ENCODE assay signal across 8 cellular contexts in the genomic region with DNA sequence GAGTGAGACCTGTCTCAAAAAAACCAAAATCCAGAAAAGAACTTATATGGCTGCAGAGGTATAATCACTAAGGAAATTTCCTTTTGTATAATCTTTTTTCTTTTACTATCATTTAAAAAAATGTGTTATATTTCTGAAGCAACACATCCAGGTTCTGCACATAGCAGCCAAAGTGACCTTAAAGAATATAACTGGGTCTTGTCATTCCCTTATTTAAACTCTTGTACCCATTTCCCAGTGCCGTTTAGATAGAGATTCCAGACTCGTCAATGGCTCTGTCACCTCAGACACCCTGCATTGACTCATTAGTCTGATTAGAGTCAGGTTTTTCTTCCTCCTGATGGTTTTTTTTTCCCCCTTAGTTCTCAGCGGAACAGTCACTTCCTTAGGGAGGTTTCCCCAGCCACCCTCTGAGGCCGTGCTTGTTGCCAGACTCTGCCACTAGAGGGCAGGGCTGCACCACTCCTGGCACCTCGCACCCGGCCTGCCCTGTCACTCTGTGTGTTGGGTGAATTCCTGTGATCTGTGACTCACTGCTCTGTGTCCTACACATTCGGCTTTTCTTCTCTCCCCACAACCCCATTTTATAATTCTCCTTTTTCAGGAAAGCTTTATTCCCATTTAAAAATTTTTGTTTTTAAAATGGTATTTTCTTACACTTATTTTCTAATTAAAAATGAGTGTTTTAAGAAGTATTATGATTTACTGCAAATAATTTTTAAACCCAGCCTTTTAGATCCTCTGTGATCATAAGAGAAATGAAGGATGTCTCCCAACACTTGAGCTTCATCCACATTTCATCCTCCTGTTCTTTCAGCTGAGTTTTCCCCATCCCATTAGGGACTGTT. TPM values are rescaled to one million over a fixed set of nuclear protein-coding genes. Genes with fewer than 3 reads are reported as not detected.
DNase-seq lines count a peak whose midpoint lies in the region; ATAC-seq and TF ChIP-seq lines count a peak whose summit lies in the region.

No MANE protein-coding gene starts in this region.

- DNase-seq in Daoy (ENCODE audit: low read depth) = peak; percentile 96
- peak; percentile 79 to 89 for DNase-seq in SJCRH30
- DNase-seq in activated gamma-delta T cell (lab: John Stamatoyannopoulos, UW) = peak; percentile 54
- peak; percentile 73 to 85 for DNase-seq in foreskin keratinocyte
- DNase-seq in occipital lobe (lab: John Stamatoyannopoulos, UW) = peak; percentile 85
- peak in 48 of 49 donors; percentile 10 to 89 (median 69) for DNase-seq in substantia nigra (lab: John Stamatoyannopoulos, UW)

- no peak for TF ChIP-seq EP300 in Ishikawa (IDR thresholded peaks at IDR 0.05; ENCODE audit: borderline replicate concordance)

- peak; percentile 84 for TF ChIP-seq RAD21 in Ishikawa (IDR thresholded peaks at IDR 0.05; ENCODE audit: low read depth)

- peaks cover 55% of the 10 kb centered on the region for H3K36me3 ChIP-seq in SJCRH30

- H3K27ac ChIP-seq in SJCRH30 (no peak overlapping the region), foreskin keratinocyte (no peak overlapping the region), substantia nigra (ENCODE audit: low read depth, low read length, poor library complexity, severe bottlenecking) (no peak overlapping the region)

- H3K9me3 ChIP-seq in SJCRH30 (replicated peaks) = no peaks in the 10 kb centered on the region

- ATAC-seq in GM21576 (IDR thresholded peaks at IDR 0.05; ENCODE audit: unreplicated experiment) (peak; percentile 94), foreskin keratinocyte (peak; percentile 99)

- H3K4me1 ChIP-seq in SJCRH30 (no peaks in the 10 kb centered on the region), foreskin keratinocyte (peaks cover 9% of the 10 kb centered on the region)

- H3K27me3 ChIP-seq in SJCRH30 = no peaks in the 10 kb centered on the region
- no peaks in the 10 kb centered on the region for H3K27me3 ChIP-seq in foreskin keratinocyte

- no peak overlapping the region for H3K4me3 ChIP-seq in SJCRH30

- TF ChIP-seq CTCF in foreskin keratinocyte (conservative IDR thresholded peaks at IDR 0.05) = peak; percentile 99

TF ChIP-seq in Ishikawa, 13 proteins besides CTCF, POLR2A, EP300 and RAD21:
- TF ChIP-seq MAX (IDR thresholded peaks at IDR 0.05) (no peak), TEAD4 (IDR thresholded peaks at IDR 0.05) (peak; percentile 54)

RNA-seq across cellular contexts. Expression of gene HTT, which starts 32.1 kb away (rescaled TPM):
- 10.4 and 17.4 TPM in 2 replicates for total RNA-seq in Daoy (2014; rRNA removed; shearing (Covaris generic))
- 24.3 and 30.7 TPM in 2 replicates for total RNA-seq in SJCRH30 (2014; rRNA removed; shearing (Covaris generic))
- total RNA-seq in foreskin keratinocyte (39.5 and 42.3 TPM in 2 replicates), occipital lobe (71.1 TPM)
- 6.5 and 7.3 TPM in 2 replicates for polyA plus RNA-seq in foreskin keratinocyte

RNA-seq across cellular contexts. Expression of gene HTT-AS, which starts 32.2 kb away (rescaled TPM):
- total RNA-seq in Daoy (2014; rRNA removed; shearing (Covaris generic)) = not detected in 2 replicates
- total RNA-seq in SJCRH30 (2014; rRNA removed; shearing (Covaris generic)) = not detected in 2 replicates
- total RNA-seq in foreskin keratinocyte (not detected in 2 replicates), occipital lobe (not detected)
- not detected in 2 replicates for polyA plus RNA-seq in foreskin keratinocyte
